In genomic region chr1:42264791-42265190, GRCh38 we compare ENCODE assay signal across 22 cellular contexts.
A peak's percentile ranks its signal among the peaks of the same experiment; 100 is the strongest.
DNase-seq lines count a peak whose midpoint lies in the region; ATAC-seq, FAIRE-seq and TF ChIP-seq lines count a peak whose summit lies in the region.
"Had no signal": no experiment of that assay in that cellular context is flagged by ENCODE, and none has a peak within 500 bp of the region (broad histone marks: within the 10 kb centered on the region; RNA-seq: fewer than 3 reads in every experiment).

No MANE protein-coding gene starts in this region.

- no peak for ATAC-seq in stimulated activated effector memory CD8-positive, alpha-beta T cell treated with anti-CD3 and anti-CD28 coated beads, Interleukin-12 subunit alpha, Interleukin-12 subunit beta, amount 100 ng/mL, for 72 hours
- ATAC-seq: Right ventricle myocardium inferior had no signal

- no peak for TF ChIP-seq POLR2A in H54 (IDR thresholded peaks at IDR 0.05; ENCODE audit: low read depth, low read length)

- no peak overlapping the region for H3K4me3 Mint-ChIP-seq in nephron progenitor cell
- H3K4me3 Mint-ChIP-seq in stimulated activated effector memory CD8-positive, alpha-beta T cell treated with anti-CD3 and anti-CD28 coated beads, Interleukin-12 subunit alpha, Interleukin-12 subunit beta, amount 100 ng/mL, for 72 hours, result no peak overlapping the region
- no peak overlapping the region for H3K4me3 Mint-ChIP-seq in activated CD4-positive, alpha-beta memory T cell treated with anti-CD3 and anti-CD28 coated beads, Interleukin-2, amount 10 ng/mL, durations not matched to agents 7 days and 5 days
- H3K4me3 Mint-ChIP-seq: CD14-positive monocyte had no signal

- H3K27me3 Mint-ChIP-seq in nephron progenitor cell (ENCODE audit: low read depth, poor library complexity), result no peaks in the 10 kb centered on the region
- no peaks in the 10 kb centered on the region for H3K27me3 Mint-ChIP-seq in activated CD4-positive, alpha-beta memory T cell treated with anti-CD3 and anti-CD28 coated beads, Interleukin-2, amount 10 ng/mL, durations not matched to agents 7 days and 5 days

- POLR2A ChIA-PET in activated CD4-positive, alpha-beta memory T cell treated with anti-CD3 and anti-CD28 coated beads, Interleukin-2, amount 10 ng/mL, durations not matched to agents 7 days and 5 days (lab: Charles Lee), result no interaction called here

- peak overlapping the region; percentile 85 for H3K27ac Mint-ChIP-seq in nephron progenitor cell
- no peak overlapping the region for H3K27ac Mint-ChIP-seq in stimulated activated effector memory CD8-positive, alpha-beta T cell treated with anti-CD3 and anti-CD28 coated beads, Interleukin-12 subunit alpha, Interleukin-12 subunit beta, amount 100 ng/mL, for 72 hours
- no peak overlapping the region for H3K27ac Mint-ChIP-seq in activated CD4-positive, alpha-beta memory T cell treated with anti-CD3 and anti-CD28 coated beads, Interleukin-2, amount 10 ng/mL, durations not matched to agents 7 days and 5 days
- H3K27ac Mint-ChIP-seq: CD14-positive monocyte had no signal

- DNase-seq in NOMO-1 treated with DMSO at 0.1 percent for 48 hours (lab: John Stamatoyannopoulos, UW; ENCODE audit: unreplicated experiment), result peak; percentile 19
- no peak for DNase-seq in NOMO-1 treated with dmso at 0.1 percent for 144 hours (lab: John Stamatoyannopoulos, UW; ENCODE audit: unreplicated experiment)
- DNase-seq in H54 (ENCODE audit: insufficient read length, low spot score), result no peak
- DNase-seq in amniotic epithelial cell (ENCODE audit: low read depth), result peak; percentile 16
- no peak for DNase-seq in nephron progenitor cell
- DNase-seq in RKO (ENCODE audit: low spot score), result no peak
- DNase-seq in stimulated activated effector memory CD8-positive, alpha-beta T cell treated with anti-CD3 and anti-CD28 coated beads, Interleukin-12 subunit alpha, Interleukin-12 subunit beta, amount 100 ng/mL, for 72 hours (ENCODE audit: low spot score in 2 of 2), result no peak
- no peak for DNase-seq in activated CD4-positive, alpha-beta memory T cell treated with anti-CD3 and anti-CD28 coated beads, Interleukin-2, amount 10 ng/mL, durations not matched to agents 7 days and 5 days
- DNase-seq: AML-193; EL; GF-D8; GM23248; KG1; NCI-H1048; NCI-H1417 treated with DMSO at 0.1 percent for 48 hours; NCI-H187; NCI-H446; NCI-H69; NK-92 treated with Interleukin-12 subunit alpha and Interleukin-12 subunit beta, amount 100 ng/mL, for 24 hours; Peyer's patch had no signal

- peaks cover 58% of the 10 kb centered on the region for H3K36me3 Mint-ChIP-seq in nephron progenitor cell (ENCODE audit: low read depth)
- H3K36me3 Mint-ChIP-seq in stimulated activated effector memory CD8-positive, alpha-beta T cell treated with anti-CD3 and anti-CD28 coated beads, Interleukin-12 subunit alpha, Interleukin-12 subunit beta, amount 100 ng/mL, for 72 hours, result peaks cover 49% of the 10 kb centered on the region
- H3K36me3 Mint-ChIP-seq in activated CD4-positive, alpha-beta memory T cell treated with anti-CD3 and anti-CD28 coated beads, Interleukin-2, amount 10 ng/mL, durations not matched to agents 7 days and 5 days (ENCODE audit: low read depth), result peaks cover 40% of the 10 kb centered on the region

- TF ChIP-seq CTCF in nephron progenitor cell (IDR thresholded peaks at IDR 0.05), result no peak

- FAIRE-seq in H54 (lab: Jason Lieb, UNC), result peak; percentile 75

- CTCF ChIA-PET in activated CD4-positive, alpha-beta memory T cell treated with anti-CD3 and anti-CD28 coated beads, Interleukin-2, amount 10 ng/mL, durations not matched to agents 7 days and 5 days (lab: Charles Lee), result no interaction called here

- H3K4me1 Mint-ChIP-seq in nephron progenitor cell, result peaks cover 57% of the 10 kb centered on the region
- H3K4me1 Mint-ChIP-seq in stimulated activated effector memory CD8-positive, alpha-beta T cell treated with anti-CD3 and anti-CD28 coated beads, Interleukin-12 subunit alpha, Interleukin-12 subunit beta, amount 100 ng/mL, for 72 hours, result peaks cover 30% of the 10 kb centered on the region
- peaks cover 6% of the 10 kb centered on the region for H3K4me1 Mint-ChIP-seq in activated CD4-positive, alpha-beta memory T cell treated with anti-CD3 and anti-CD28 coated beads, Interleukin-2, amount 10 ng/mL, durations not matched to agents 7 days and 5 days

- H3K9me3 Mint-ChIP-seq in nephron progenitor cell, result peaks cover 17% of the 10 kb centered on the region
- H3K9me3 Mint-ChIP-seq in stimulated activated effector memory CD8-positive, alpha-beta T cell treated with anti-CD3 and anti-CD28 coated beads, Interleukin-12 subunit alpha, Interleukin-12 subunit beta, amount 100 ng/mL, for 72 hours, result no peaks in the 10 kb centered on the region
- H3K9me3 Mint-ChIP-seq in activated CD4-positive, alpha-beta memory T cell treated with anti-CD3 and anti-CD28 coated beads, Interleukin-2, amount 10 ng/mL, durations not matched to agents 7 days and 5 days, result no peaks in the 10 kb centered on the region
- H3K9me3 Mint-ChIP-seq: CD14-positive monocyte had no signal

Comparison
In these comparisons a context has a peak if more than half of its experiments do, and no peak if none do; other contexts are left out.
1. DNase-seq: peak in NOMO-1 treated with DMSO at 0.1 percent for 48 hours (single experiment) and amniotic epithelial cell (single experiment); none in NOMO-1 treated with dmso at 0.1 percent for 144 hours (single experiment), H54 (single experiment), nephron progenitor cell (single experiment), RKO (single experiment), stimulated activated effector memory CD8-positive, alpha-beta T cell treated with anti-CD3 and anti-CD28 coated beads, Interleukin-12 subunit alpha, Interleukin-12 subunit beta, amount 100 ng/mL, for 72 hours (0 of 2) and activated CD4-positive, alpha-beta memory T cell treated with anti-CD3 and anti-CD28 coated beads, Interleukin-2, amount 10 ng/mL, durations not matched to agents 7 days and 5 days (single experiment).